ENCODE assay signal across 8 cellular contexts in the genomic region with DNA sequence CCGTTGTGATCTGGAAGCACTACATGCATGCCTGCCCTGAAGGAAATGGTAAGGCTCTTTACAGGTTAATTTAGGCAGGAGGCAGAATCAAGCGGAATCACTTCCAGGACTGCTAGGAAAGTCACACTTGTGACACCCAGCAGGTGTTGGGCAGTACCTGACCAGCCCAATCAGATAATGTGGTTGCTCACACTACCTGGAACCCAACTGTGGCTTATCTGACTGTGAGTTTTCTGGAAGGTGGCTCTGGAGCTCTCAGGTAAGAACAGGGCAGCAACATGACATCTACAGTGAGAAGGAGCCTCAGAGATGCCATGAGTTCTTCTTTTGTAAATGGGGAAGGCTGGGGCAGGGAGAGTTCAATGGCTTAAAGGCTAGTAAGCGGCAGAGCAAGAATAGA.
"Had no signal": no experiment of that assay in that cellular context is flagged by ENCODE, and none has a peak within 500 bp of the region (broad histone marks: within the 10 kb centered on the region; RNA-seq: fewer than 3 reads in every experiment).

No MANE protein-coding gene starts in this region.

- H3K4me3 ChIP-seq: GM23248, GM23338, HAP-1 had no signal

- H3K27ac ChIP-seq: GM23248 had no signal

- H2AFZ ChIP-seq: GM23248, GM23338 had no signal

- H3K4me1 ChIP-seq: HAP-1 had no signal

- DNase-seq: GM23248, GOT3, H7, H9, HCEC 1CT, HFFc6 had no signal

- H3K9me3 Mint-ChIP-seq: GM23338, H9, HFFc6 had no signal

- H3K9ac ChIP-seq: GM23248 had no signal

- H3K4me2 ChIP-seq: GM23338 had no signal

- H3K4me3 Mint-ChIP-seq: GM23338, H9, HFFc6 had no signal

- H3K27ac Mint-ChIP-seq: GM23338, H9, HFFc6 had no signal

- H3K9me3 ChIP-seq: HAP-1 had no signal

- H3K36me3 ChIP-seq: HAP-1 had no signal
